37 cellular contexts compared by ENCODE assay signal in genomic region chrX:154113729-154114128, GRCh38. TPM values are rescaled to one million over a fixed set of nuclear protein-coding genes. Genes with fewer than 3 reads are reported as not detected.
"Had no signal": no experiment of that assay in that cellular context is flagged by ENCODE, and none has a peak within 500 bp of the region (broad histone marks: within the 10 kb centered on the region; RNA-seq: fewer than 3 reads in every experiment).

No MANE protein-coding gene starts in this region.

- DNase-seq: activated B cell treated with CpG ODN at 0.5 μM for 24 hours; activated CD4-positive, alpha-beta T cell treated with anti-CD3 and anti-CD28 coated beads for 48 hours; activated CD4-positive, alpha-beta T cell treated with anti-CD3 and anti-CD28 coated beads, Interleukin-2, amount 50 U/mL, for 1 hour; activated CD4-positive, alpha-beta T cell treated with anti-CD3 and anti-CD28 coated beads, Interleukin-2, amount 50 U/mL, for 48 hours; activated CD8-positive, alpha-beta memory T cell treated with anti-CD3 and anti-CD28 coated beads for 24 hours; activated CD8-positive, alpha-beta T cell treated with anti-CD3 and anti-CD28 coated beads for 36 hours; activated effector memory CD4-positive, alpha-beta T cell treated with Interleukin-2 at 50 U/mL for 16 hours; activated gamma-delta T cell treated with Interleukin-2 at 50 U/mL for 16 hours; activated naive CD4-positive, alpha-beta T cell treated with anti-CD3 and anti-CD28 coated beads, Interleukin-2, amount 50 U/mL, for 16 hours; activated naive CD4-positive, alpha-beta T cell treated with Interleukin-2 at 50 U/mL for 16 hours; activated T-cell treated with anti-CD3 and anti-CD28 coated beads, Interleukin-2, amount 50 U/mL, for 4 hours; amygdala; aorta; central memory CD4-positive, alpha-beta T cell; cerebellar nuclear complex; colonic mucosa; dorsolateral prefrontal cortex; effector memory CD4-positive, alpha-beta T cell; endodermal cell; erythroblast; foreskin keratinocyte; gastrocnemius medialis; glutamatergic neuron; heart left ventricle; T-cell; T1000; WERI-Rb-1 had no signal

- H3K36me3 Mint-ChIP-seq: activated naive CD8-positive, alpha-beta T cell; brain; T-cell had no signal

- H3K27ac ChIP-seq: breast epithelium, cardiac muscle cell, colonic mucosa, dorsolateral prefrontal cortex, esophagus muscularis mucosa, foreskin keratinocyte, gastrocnemius medialis, heart left ventricle, WERI-Rb-1 had no signal

- H3K9me3 Mint-ChIP-seq: activated B cell treated with CpG ODN at 0.5 μM for 24 hours; activated CD8-positive, alpha-beta T cell treated with anti-CD3 and anti-CD28 coated beads for 36 hours; activated T-cell treated with anti-CD3 and anti-CD28 coated beads, Interleukin-2, amount 50 U/mL, for 4 hours; activated T-helper 17 cell treated with anti-CD3 and anti-CD28 coated beads, Interleukin-2, amount 50 U/mL, for 72 hours; dendritic cell treated with granulocyte-macrophage colony-stimulating factor and Interleukin-4, amounts not matched to agents 40 ng/mL and 50 ng/mL, for 4 days; T-cell; T-helper 1 cell treated with Interleukin-12 subunit alpha and Interleukin-12 subunit beta and Interleukin-4 antibody, amounts not matched to agents 30 μg/mL and 1 μg/mL, for 36 hours; T-helper 2 cell treated with Interferon-gamma antibody and Interleukin-4, amounts not matched to agents 5 μg/mL and 100 μg/mL, for 36 hours had no signal

- H3K4me1 Mint-ChIP-seq: endodermal cell had no signal

- H3K36me3 ChIP-seq: breast epithelium, cardiac muscle cell, colonic mucosa, esophagus muscularis mucosa, gastrocnemius medialis, heart left ventricle, WERI-Rb-1 had no signal

- ATAC-seq: activated CD4-positive, CD25-positive, alpha-beta regulatory T cell treated with anti-CD3 and anti-CD28 coated beads, Interleukin-2, amount 50 U/mL, for 24 hours; activated CD8-positive, alpha-beta T cell treated with anti-CD3 and anti-CD28 coated beads for 36 hours; activated T-cell treated with anti-CD3 and anti-CD28 coated beads, Interleukin-2, amount 50 U/mL, for 4 hours; activated T-helper 17 cell treated with anti-CD3 and anti-CD28 coated beads, Interleukin-2, amount 50 U/mL, for 72 hours; foreskin keratinocyte; gastrocnemius medialis; heart left ventricle; T-cell had no signal

- H3K9me3 ChIP-seq: breast epithelium, colonic mucosa, gastrocnemius medialis had no signal

- H3K4me1 ChIP-seq: breast epithelium, colonic mucosa, esophagus muscularis mucosa, foreskin keratinocyte, gastrocnemius medialis, heart left ventricle had no signal

- H3K27me3 ChIP-seq: cardiac muscle cell, colonic mucosa, esophagus muscularis mucosa, foreskin keratinocyte had no signal

- H3K27me3 Mint-ChIP-seq: activated B cell treated with CpG ODN at 0.5 μM for 24 hours; activated CD8-positive, alpha-beta T cell treated with anti-CD3 and anti-CD28 coated beads for 36 hours; activated naive CD8-positive, alpha-beta T cell; activated T-helper 17 cell treated with anti-CD3 and anti-CD28 coated beads, Interleukin-2, amount 50 U/mL, for 72 hours; brain had no signal

- H3K4me3 Mint-ChIP-seq: activated B cell treated with CpG ODN at 0.5 μM for 24 hours; activated CD8-positive, alpha-beta T cell treated with anti-CD3 and anti-CD28 coated beads for 36 hours; activated naive CD8-positive, alpha-beta T cell; activated T-cell treated with anti-CD3 and anti-CD28 coated beads, Interleukin-2, amount 50 U/mL, for 4 hours; activated T-helper 17 cell treated with anti-CD3 and anti-CD28 coated beads, Interleukin-2, amount 50 U/mL, for 72 hours; brain; dendritic cell treated with granulocyte-macrophage colony-stimulating factor and Interleukin-4, amounts not matched to agents 40 ng/mL and 50 ng/mL, for 4 days; endodermal cell; T-cell; T-helper 1 cell treated with Interleukin-12 subunit alpha and Interleukin-12 subunit beta and Interleukin-4 antibody, amounts not matched to agents 30 μg/mL and 1 μg/mL, for 36 hours; T-helper 2 cell treated with Interferon-gamma antibody and Interleukin-4, amounts not matched to agents 5 μg/mL and 100 μg/mL, for 36 hours had no signal

- H3K27ac Mint-ChIP-seq: activated B cell treated with CpG ODN at 0.5 μM for 24 hours; activated CD8-positive, alpha-beta T cell treated with anti-CD3 and anti-CD28 coated beads for 36 hours; activated naive CD8-positive, alpha-beta T cell; activated T-helper 17 cell treated with anti-CD3 and anti-CD28 coated beads, Interleukin-2, amount 50 U/mL, for 72 hours; brain; dendritic cell treated with granulocyte-macrophage colony-stimulating factor and Interleukin-4, amounts not matched to agents 40 ng/mL and 50 ng/mL, for 4 days; endodermal cell; T-cell; T-helper 1 cell treated with Interleukin-12 subunit alpha and Interleukin-12 subunit beta and Interleukin-4 antibody, amounts not matched to agents 30 μg/mL and 1 μg/mL, for 36 hours; T-helper 2 cell treated with Interferon-gamma antibody and Interleukin-4, amounts not matched to agents 5 μg/mL and 100 μg/mL, for 36 hours had no signal

- H3K4me3 ChIP-seq: breast epithelium, cardiac muscle cell, colonic mucosa, dorsolateral prefrontal cortex, esophagus muscularis mucosa, gastrocnemius medialis, heart left ventricle had no signal

RNA-seq across cellular contexts. Expression of gene OPN1LW, which starts 30.3 kb away (rescaled TPM):
- total RNA-seq: activated B cell treated with CpG ODN at 0.5 μM for 24 hours; activated CD8-positive, alpha-beta T cell treated with anti-CD3 and anti-CD28 coated beads for 36 hours; activated T-cell treated with anti-CD3 and anti-CD28 coated beads, Interleukin-2, amount 50 U/mL, for 4 hours; activated T-helper 17 cell treated with anti-CD3 and anti-CD28 coated beads, Interleukin-2, amount 50 U/mL, for 72 hours; aorta; breast epithelium; cardiac muscle cell; colonic mucosa; dorsolateral prefrontal cortex; endodermal cell; esophagus muscularis mucosa; foreskin keratinocyte; gastrocnemius medialis; heart left ventricle; T-cell had no signal
